ENCODE assay signal across 26 cellular contexts in the genomic region with DNA sequence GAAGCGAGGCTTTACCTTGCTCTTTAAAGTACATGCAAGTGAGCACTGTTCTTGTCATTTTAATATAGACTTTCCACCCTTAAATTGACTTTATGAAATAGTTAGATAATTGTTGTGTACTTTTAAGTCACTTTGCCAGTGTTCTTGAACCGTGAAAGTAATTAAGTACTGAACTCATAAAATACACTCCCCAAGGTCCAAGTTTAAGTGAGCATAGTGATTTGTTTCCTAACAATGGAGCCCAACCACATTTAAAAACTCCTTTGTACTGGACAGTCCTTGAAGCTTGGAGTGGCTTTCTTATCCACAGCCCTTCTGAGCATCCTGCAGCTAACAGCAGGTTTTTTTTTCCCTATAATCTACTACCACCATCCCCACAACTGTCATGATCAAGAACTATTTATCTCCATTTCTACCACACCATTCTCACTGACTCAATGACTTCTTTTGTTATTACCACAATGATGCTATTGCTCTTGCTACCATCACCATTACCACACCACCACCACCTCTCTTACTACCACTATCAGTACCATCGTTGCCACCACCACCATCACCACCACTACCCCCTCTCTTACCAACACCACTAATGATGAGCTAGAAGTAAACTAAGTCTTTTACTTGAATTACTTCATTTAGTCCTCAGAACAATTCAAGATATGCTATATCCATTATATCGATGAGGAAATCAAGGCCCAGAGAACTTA.
DNase-seq lines count a peak whose midpoint lies in the region; ATAC-seq, FAIRE-seq and TF ChIP-seq lines count a peak whose summit lies in the region.
"Had no signal": no experiment of that assay in that cellular context is flagged by ENCODE, and none has a peak within 500 bp of the region (broad histone marks: within the 10 kb centered on the region; RNA-seq: fewer than 3 reads in every experiment).

No MANE protein-coding gene starts in this region.

- no peaks in the 10 kb centered on the region for H4K20me1 ChIP-seq in GM23338 (replicated peaks; ENCODE audit: insufficient read depth)

- H3F3A ChIP-seq in GM23338 (replicated peaks; ENCODE audit: low read depth): no peaks in the 10 kb centered on the region

- TF ChIP-seq POLR2A in heart left ventricle (IDR thresholded peaks at IDR 0.05): no peak

- no peak overlapping the region for H3K4me2 ChIP-seq in GM23338

- no peaks in the 10 kb centered on the region for H3K27me3 ChIP-seq in GM23338 (ENCODE audit: insufficient read depth)
- no peaks in the 10 kb centered on the region for H3K27me3 ChIP-seq in heart left ventricle
- H3K27me3 ChIP-seq: foreskin keratinocyte, pancreas, right lobe of liver had no signal

- TF ChIP-seq CTCF in AG10803 (conservative IDR thresholded peaks at IDR 0.05; ENCODE audit: low read length) (no peak), fibroblast of villous mesenchyme (IDR thresholded peaks at IDR 0.05; ENCODE audit: insufficient read depth, low read depth, low read length) (no peak), GM23338 (conservative IDR thresholded peaks at IDR 0.05; ENCODE audit: low read depth in 2 of 2) (no peak), heart left ventricle (IDR thresholded peaks at IDR 0.05) (no peak)

- no peak overlapping the region for H3K27ac Mint-ChIP-seq in activated T-helper 17 cell treated with anti-CD3 and anti-CD28 coated beads, Interleukin-2, amount 50 U/mL, for 72 hours
- H3K27ac Mint-ChIP-seq in GM23338: no peak overlapping the region
- H3K27ac Mint-ChIP-seq: activated naive CD8-positive, alpha-beta T cell treated with anti-CD3 and anti-CD28 coated beads for 36 hours; brain; nephron progenitor cell had no signal

- ATAC-seq in activated T-helper 17 cell treated with anti-CD3 and anti-CD28 coated beads, Interleukin-2, amount 50 U/mL, for 72 hours (replicated peaks): peak; percentile 16
- ATAC-seq in GM23338: no peak
- no peak for ATAC-seq in heart left ventricle
- ATAC-seq: foreskin keratinocyte, mucosa of descending colon, pancreas, right lobe of liver had no signal

- no peaks in the 10 kb centered on the region for H3K4me1 Mint-ChIP-seq in activated T-helper 17 cell treated with anti-CD3 and anti-CD28 coated beads, Interleukin-2, amount 50 U/mL, for 72 hours
- H3K4me1 Mint-ChIP-seq in GM23338: 0 out of 3 replicates have a peak, but pooled peaks cover 3% of the 10 kb centered on the region
- H3K4me1 Mint-ChIP-seq: activated naive CD8-positive, alpha-beta T cell treated with anti-CD3 and anti-CD28 coated beads for 36 hours; brain; nephron progenitor cell had no signal

- H3K36me3 Mint-ChIP-seq in activated T-helper 17 cell treated with anti-CD3 and anti-CD28 coated beads, Interleukin-2, amount 50 U/mL, for 72 hours (ENCODE audit: low read depth): no peaks in the 10 kb centered on the region
- H3K36me3 Mint-ChIP-seq in GM23338 (ENCODE audit: low read depth): no peaks in the 10 kb centered on the region
- H3K36me3 Mint-ChIP-seq: activated naive CD8-positive, alpha-beta T cell treated with anti-CD3 and anti-CD28 coated beads for 36 hours; brain had no signal

- H3K4me3 ChIP-seq in AG10803 (ENCODE audit: low read length) (no peak overlapping the region), fibroblast of villous mesenchyme (ENCODE audit: low read depth, low read length) (no peak overlapping the region), GM23338 (no peak overlapping the region), heart left ventricle (no peak overlapping the region)
- H3K4me3 ChIP-seq: mucosa of descending colon, pancreas, right lobe of liver, SK-N-MC had no signal

- no peak overlapping the region for H3K4me3 Mint-ChIP-seq in activated T-helper 17 cell treated with anti-CD3 and anti-CD28 coated beads, Interleukin-2, amount 50 U/mL, for 72 hours
- H3K4me3 Mint-ChIP-seq in GM23338: no peak overlapping the region
- H3K4me3 Mint-ChIP-seq: activated naive CD8-positive, alpha-beta T cell treated with anti-CD3 and anti-CD28 coated beads for 36 hours; brain; nephron progenitor cell had no signal

- H3K27me3 Mint-ChIP-seq in activated T-helper 17 cell treated with anti-CD3 and anti-CD28 coated beads, Interleukin-2, amount 50 U/mL, for 72 hours: no peaks in the 10 kb centered on the region
- no peaks in the 10 kb centered on the region for H3K27me3 Mint-ChIP-seq in GM23338 (ENCODE audit: insufficient read depth, low read depth, poor library complexity)
- H3K27me3 Mint-ChIP-seq: activated naive CD8-positive, alpha-beta T cell treated with anti-CD3 and anti-CD28 coated beads for 36 hours had no signal

- CTCF ChIA-PET in HEK293T (lab: Yijun Ruan, JAX): no interaction called here

- H3K9me3 Mint-ChIP-seq in activated T-helper 17 cell treated with anti-CD3 and anti-CD28 coated beads, Interleukin-2, amount 50 U/mL, for 72 hours: no peaks in the 10 kb centered on the region
- H3K9me3 Mint-ChIP-seq in GM23338: no peaks in the 10 kb centered on the region; the same call in 2 of the 3 replicates
- H3K9me3 Mint-ChIP-seq: activated naive CD8-positive, alpha-beta T cell treated with anti-CD3 and anti-CD28 coated beads for 36 hours had no signal

- peak; percentile 16 for DNase-seq in AG10803 (ENCODE audit: low read depth)
- DNase-seq in HEK293T (ENCODE audit: extremely low spot score): peak; percentile 30
- DNase-seq in fibroblast of villous mesenchyme (ENCODE audit: low read depth): peak; percentile 31
- DNase-seq in frontal cortex (ENCODE audit: low spot score in 2 of 2): no peak
- DNase-seq in NCI-H226: no peak
- no peak for DNase-seq in GM23338 (ENCODE audit: low spot score)
- DNase-seq in heart left ventricle: no peak
- DNase-seq: activated CD4-positive, alpha-beta T cell treated with anti-CD3 and anti-CD28 coated beads, Interleukin-2, amount 50 U/mL, for 1 hour; activated naive CD8-positive, alpha-beta T cell treated with anti-CD3 and anti-CD28 coated beads for 36 hours; EL; foreskin keratinocyte; GOT3; hypothalamus; mucosa of descending colon; NCI-H1694 treated with DMSO at 0.1 percent for 48 hours; NCI-H510A treated with DMSO at 0.1 percent for 48 hours; nephron progenitor cell; pancreas; right lobe of liver; stimulated activated CD8-positive, alpha-beta memory T cell treated with anti-CD3 and anti-CD28 coated beads, Interleukin-4, amount 100 ng/mL, for 48 hours had no signal

- no peaks in the 10 kb centered on the region for H3K9me3 ChIP-seq in heart left ventricle
- H3K9me3 ChIP-seq: mucosa of descending colon, pancreas, right lobe of liver had no signal

- H3K27ac ChIP-seq in GM23338 (ENCODE audit: low read depth) (no peak overlapping the region; the same call in 1 of the 2 replicates), heart left ventricle (no peak overlapping the region)
- H3K27ac ChIP-seq: foreskin keratinocyte, pancreas, right lobe of liver, SK-N-MC, VCaP had no signal

- H3K9me2 ChIP-seq in GM23338 (ENCODE audit: insufficient read depth): no peaks in the 10 kb centered on the region

- 74 to 80% (median 76%) methylated on average over 4 of the region's 4 CpGs for WGBS in heart left ventricle, 4 donors

- no peaks in the 10 kb centered on the region for H3K36me3 ChIP-seq in GM23338 (ENCODE audit: insufficient read depth)
- H3K36me3 ChIP-seq in heart left ventricle: no peaks in the 10 kb centered on the region
- H3K36me3 ChIP-seq: pancreas, right lobe of liver had no signal

- POLR2A ChIA-PET in HEK293T (lab: Yijun Ruan, JAX): no interaction called here

- no peaks in the 10 kb centered on the region for H3K4me1 ChIP-seq in GM23338 (ENCODE audit: insufficient read depth)
- no peaks in the 10 kb centered on the region for H3K4me1 ChIP-seq in heart left ventricle
- H3K4me1 ChIP-seq: foreskin keratinocyte, pancreas, right lobe of liver had no signal

- FAIRE-seq in frontal cortex (lab: Jason Lieb, UNC): no peak
- FAIRE-seq: D721Med, endothelial cell of umbilical vein, pancreas had no signal

- no peak overlapping the region for H2AFZ ChIP-seq in GM23338

- intact Hi-C loops in heart left ventricle (cut with DNase I): no loop called here

- H3K79me2 ChIP-seq in GM23338 (replicated peaks; ENCODE audit: insufficient read depth): no peaks in the 10 kb centered on the region

TF ChIP-seq in HEK293T, 16 proteins besides CTCF, POLR2A, EP300 and RAD21:
- TF ChIP-seq ZNF384 (IDR thresholded peaks at IDR 0.05) (no peak), FOXK2 (IDR thresholded peaks at IDR 0.05) (no peak), ELF4 (IDR thresholded peaks at IDR 0.05) (no peak), FOXA1 (IDR thresholded peaks at IDR 0.05) (no peak)
- TF ChIP-seq, protein P1, sequence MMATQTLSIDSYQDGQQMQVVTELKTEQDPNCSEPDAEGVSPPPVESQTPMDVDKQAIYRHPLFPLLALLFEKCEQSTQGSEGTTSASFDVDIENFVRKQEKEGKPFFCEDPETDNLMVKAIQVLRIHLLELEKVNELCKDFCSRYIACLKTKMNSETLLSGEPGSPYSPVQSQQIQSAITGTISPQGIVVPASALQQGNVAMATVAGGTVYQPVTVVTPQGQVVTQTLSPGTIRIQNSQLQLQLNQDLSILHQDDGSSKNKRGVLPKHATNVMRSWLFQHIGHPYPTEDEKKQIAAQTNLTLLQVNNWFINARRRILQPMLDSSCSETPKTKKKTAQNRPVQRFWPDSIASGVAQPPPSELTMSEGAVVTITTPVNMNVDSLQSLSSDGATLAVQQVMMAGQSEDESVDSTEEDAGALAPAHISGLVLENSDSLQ (IDR thresholded peaks at IDR 0.05): peak; percentile 13; the same call in 1 of the 2 replicates

TF ChIP-seq in GM23338, 12 proteins besides CTCF, POLR2A, EP300 and RAD21 (continues in another document):
- TF ChIP-seq NANOG (IDR thresholded peaks at IDR 0.05; ENCODE audit: borderline replicate concordance) (no peak), EZH2 (IDR thresholded peaks at IDR 0.05; ENCODE audit: low read depth, unreplicated experiment) (no peak), STAT1 (IDR thresholded peaks at IDR 0.05; ENCODE audit: unreplicated experiment) (no peak), POLR2AphosphoS5 (IDR thresholded peaks at IDR 0.05; ENCODE audit: low read depth) (no peak), CREB1 (CRISPR knock-in tag; IDR thresholded peaks at IDR 0.05; ENCODE audit: low read depth) (no peak), ZNF331 (CRISPR knock-in tag; IDR thresholded peaks at IDR 0.05; ENCODE audit: low read depth) (no peak), EZH2phosphoT487 (IDR thresholded peaks at IDR 0.05; ENCODE audit: unreplicated experiment) (no peak), JUNB (IDR thresholded peaks at IDR 0.05; ENCODE audit: unreplicated experiment) (no peak)
- TF ChIP-seq, protein P2, sequence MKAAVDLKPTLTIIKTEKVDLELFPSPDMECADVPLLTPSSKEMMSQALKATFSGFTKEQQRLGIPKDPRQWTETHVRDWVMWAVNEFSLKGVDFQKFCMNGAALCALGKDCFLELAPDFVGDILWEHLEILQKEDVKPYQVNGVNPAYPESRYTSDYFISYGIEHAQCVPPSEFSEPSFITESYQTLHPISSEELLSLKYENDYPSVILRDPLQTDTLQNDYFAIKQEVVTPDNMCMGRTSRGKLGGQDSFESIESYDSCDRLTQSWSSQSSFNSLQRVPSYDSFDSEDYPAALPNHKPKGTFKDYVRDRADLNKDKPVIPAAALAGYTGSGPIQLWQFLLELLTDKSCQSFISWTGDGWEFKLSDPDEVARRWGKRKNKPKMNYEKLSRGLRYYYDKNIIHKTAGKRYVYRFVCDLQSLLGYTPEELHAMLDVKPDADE (IDR thresholded peaks at IDR 0.05): no peak

Comparison
In these comparisons a context has a peak if more than half of its experiments do, and no peak if none do; other contexts are left out.
1. DNase-seq: peak in AG10803 (single experiment), HEK293T (single experiment) and fibroblast of villous mesenchyme (single experiment); none in frontal cortex (0 of 2), NCI-H226 (single experiment), GM23338 (single experiment) and heart left ventricle (0 of 5).